2 cellular contexts compared by ENCODE assay signal in the genomic region with DNA sequence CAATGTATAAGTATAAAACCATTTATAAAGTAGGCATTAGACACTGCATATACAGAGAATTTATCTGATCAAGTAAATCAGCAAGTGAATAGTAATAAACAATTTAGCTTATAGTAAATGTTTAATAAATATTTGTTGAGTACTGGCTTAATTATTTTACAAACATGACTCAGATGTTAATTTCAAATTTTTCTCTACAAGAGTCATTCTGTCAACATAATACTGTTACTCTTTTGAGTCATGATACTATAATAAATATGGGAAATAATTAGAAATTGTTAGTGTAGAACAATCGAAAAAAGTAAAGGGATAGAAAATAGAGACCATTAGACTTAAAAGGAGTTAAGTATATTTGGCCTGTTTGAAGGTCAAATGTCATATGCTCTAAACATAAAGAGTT.
TF ChIP-seq lines count a peak whose summit lies in the region.

No MANE protein-coding gene starts in this region.

TF ChIP-seq in SK-N-SH, 30 proteins besides CTCF, POLR2A, EP300 and RAD21 (continued from another document):
- TF ChIP-seq, protein P1, sequence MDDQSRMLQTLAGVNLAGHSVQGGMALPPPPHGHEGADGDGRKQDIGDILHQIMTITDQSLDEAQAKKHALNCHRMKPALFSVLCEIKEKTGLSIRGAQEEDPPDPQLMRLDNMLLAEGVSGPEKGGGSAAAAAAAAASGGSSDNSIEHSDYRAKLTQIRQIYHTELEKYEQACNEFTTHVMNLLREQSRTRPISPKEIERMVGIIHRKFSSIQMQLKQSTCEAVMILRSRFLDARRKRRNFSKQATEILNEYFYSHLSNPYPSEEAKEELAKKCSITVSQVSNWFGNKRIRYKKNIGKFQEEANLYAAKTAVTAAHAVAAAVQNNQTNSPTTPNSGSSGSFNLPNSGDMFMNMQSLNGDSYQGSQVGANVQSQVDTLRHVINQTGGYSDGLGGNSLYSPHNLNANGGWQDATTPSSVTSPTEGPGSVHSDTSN (IDR thresholded peaks at IDR 0.05), result no peak
- TF ChIP-seq MXI1 (IDR thresholded peaks at IDR 0.05; ENCODE audit: low read depth, low read length), result no peak
- TF ChIP-seq MEF2A (IDR thresholded peaks at IDR 0.05; ENCODE audit: borderline replicate concordance, low read depth), result no peak
- no peak for TF ChIP-seq GATA2 (CRISPR knock-in tag; IDR thresholded peaks at IDR 0.05)
- TF ChIP-seq RFX5 (IDR thresholded peaks at IDR 0.05; ENCODE audit: low read length), result no peak
- no peak for TF ChIP-seq CHD2 (IDR thresholded peaks at IDR 0.05; ENCODE audit: low read length, partially characterized antibody)
- no peak for TF ChIP-seq NRF1 (IDR thresholded peaks at IDR 0.05; ENCODE audit: low read depth, low read length)
- no peak for TF ChIP-seq ELF1 (IDR thresholded peaks at IDR 0.05)
- TF ChIP-seq JUND (IDR thresholded peaks at IDR 0.05), result no peak
- TF ChIP-seq, protein P2, sequence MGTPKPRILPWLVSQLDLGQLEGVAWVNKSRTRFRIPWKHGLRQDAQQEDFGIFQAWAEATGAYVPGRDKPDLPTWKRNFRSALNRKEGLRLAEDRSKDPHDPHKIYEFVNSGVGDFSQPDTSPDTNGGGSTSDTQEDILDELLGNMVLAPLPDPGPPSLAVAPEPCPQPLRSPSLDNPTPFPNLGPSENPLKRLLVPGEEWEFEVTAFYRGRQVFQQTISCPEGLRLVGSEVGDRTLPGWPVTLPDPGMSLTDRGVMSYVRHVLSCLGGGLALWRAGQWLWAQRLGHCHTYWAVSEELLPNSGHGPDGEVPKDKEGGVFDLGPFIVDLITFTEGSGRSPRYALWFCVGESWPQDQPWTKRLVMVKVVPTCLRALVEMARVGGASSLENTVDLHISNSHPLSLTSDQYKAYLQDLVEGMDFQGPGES (IDR thresholded peaks at IDR 0.05; ENCODE audit: low read depth, low read length), result no peak
- no peak for TF ChIP-seq FOSL2 (IDR thresholded peaks at IDR 0.05; ENCODE audit: borderline replicate concordance, low read depth)
- no peak for TF ChIP-seq SMC3 (IDR thresholded peaks at IDR 0.05; ENCODE audit: low read depth, low read length)
- no peak for TF ChIP-seq POLR2AphosphoS5 (IDR thresholded peaks at IDR 0.05; ENCODE audit: low read depth, low read length)
- TF ChIP-seq FOXM1 (IDR thresholded peaks at IDR 0.05; ENCODE audit: low read depth), result no peak
- no peak for TF ChIP-seq RXRA (IDR thresholded peaks at IDR 0.05; ENCODE audit: borderline replicate concordance, low read depth)
- no peak for TF ChIP-seq TEAD4 (IDR thresholded peaks at IDR 0.05; ENCODE audit: borderline replicate concordance, insufficient read depth)

TF ChIP-seq in SK-N-SH treated with all-trans-retinoic acid at 6 μM for 48 hours, 23 proteins besides CTCF, POLR2A, EP300 and RAD21 (continued from another document):
- no peak for TF ChIP-seq ISL1 (CRISPR knock-in tag; IDR thresholded peaks at IDR 0.05)
